Comparison of ENCODE assay signal across 26 cellular contexts in the genomic region with DNA sequence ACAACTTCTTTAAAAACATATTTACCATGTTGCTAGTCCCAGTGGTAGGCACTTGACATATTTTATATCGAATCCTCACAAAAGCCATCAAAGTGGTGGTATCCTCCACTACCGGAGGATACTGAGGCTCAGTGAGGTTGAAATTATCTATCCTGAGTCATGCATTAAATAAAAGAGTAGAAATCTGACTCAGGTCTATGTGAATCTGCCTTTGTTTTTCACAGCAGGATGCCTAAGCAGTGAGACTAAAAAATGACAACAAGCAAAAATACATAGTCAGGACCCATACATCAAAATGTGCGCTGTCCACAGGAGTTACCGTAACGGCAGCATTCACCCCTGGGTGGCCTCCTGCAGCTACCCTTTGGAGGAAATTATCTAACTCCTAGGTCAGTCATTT.
"Had no signal": no experiment of that assay in that cellular context is flagged by ENCODE, and none has a peak within 500 bp of the region (broad histone marks: within the 10 kb centered on the region; RNA-seq: fewer than 3 reads in every experiment).

No MANE protein-coding gene starts in this region.

- ATAC-seq: activated CD8-positive, alpha-beta memory T cell treated with anti-CD3 and anti-CD28 coated beads, Interleukin-2, amount 10 ng/mL, durations not matched to agents 7 days and 5 days; activated CD8-positive, alpha-beta T cell treated with anti-CD3 and anti-CD28 coated beads for 36 hours; activated naive CD8-positive, alpha-beta T cell treated with anti-CD3 and anti-CD28 coated beads, Interleukin-2, amount 50 U/mL, for 24 hours; effector memory CD8-positive, alpha-beta T cell; heart right ventricle; left colon; sciatic nerve had no signal

- H3K9me3 ChIP-seq: esophagus squamous epithelium, stomach, suprapubic skin, tibial nerve had no signal

- H3K27me3 Mint-ChIP-seq: activated CD4-positive, alpha-beta T cell treated with anti-CD3 and anti-CD28 coated beads, Interleukin-2, amount 10 ng/mL, durations not matched to agents 7 days and 5 days; activated CD8-positive, alpha-beta memory T cell treated with anti-CD3 and anti-CD28 coated beads, Interleukin-2, amount 10 ng/mL, durations not matched to agents 7 days and 5 days; activated CD8-positive, alpha-beta T cell treated with anti-CD3 and anti-CD28 coated beads for 36 hours; activated naive CD8-positive, alpha-beta T cell treated with anti-CD3 and anti-CD28 coated beads, Interleukin-2, amount 50 U/mL, for 24 hours; effector memory CD8-positive, alpha-beta T cell had no signal

- H3K4me3 ChIP-seq: dorsolateral prefrontal cortex, esophagus squamous epithelium, heart right ventricle, stomach, suprapubic skin, tibial nerve had no signal

- H3K4me1 ChIP-seq: suprapubic skin had no signal

- H3K9me3 Mint-ChIP-seq: activated naive CD8-positive, alpha-beta T cell treated with anti-CD3 and anti-CD28 coated beads, Interleukin-2, amount 50 U/mL, for 24 hours; effector memory CD8-positive, alpha-beta T cell; stimulated activated effector memory CD8-positive, alpha-beta T cell treated with anti-CD3 and anti-CD28 coated beads, Interleukin-12 subunit alpha, Interleukin-12 subunit beta, amount 100 ng/mL, for 72 hours had no signal

- H3K27me3 ChIP-seq: dorsolateral prefrontal cortex, esophagus squamous epithelium, heart right ventricle, stomach, suprapubic skin, tibial nerve had no signal

- H3K27ac Mint-ChIP-seq: activated CD4-positive, alpha-beta T cell treated with anti-CD3 and anti-CD28 coated beads, Interleukin-2, amount 10 ng/mL, durations not matched to agents 7 days and 5 days; activated CD8-positive, alpha-beta memory T cell treated with anti-CD3 and anti-CD28 coated beads, Interleukin-2, amount 10 ng/mL, durations not matched to agents 7 days and 5 days; activated CD8-positive, alpha-beta T cell treated with anti-CD3 and anti-CD28 coated beads for 36 hours; activated naive CD8-positive, alpha-beta T cell treated with anti-CD3 and anti-CD28 coated beads, Interleukin-2, amount 50 U/mL, for 24 hours had no signal

- H3K4me3 Mint-ChIP-seq: activated CD4-positive, alpha-beta T cell treated with anti-CD3 and anti-CD28 coated beads, Interleukin-2, amount 10 ng/mL, durations not matched to agents 7 days and 5 days; activated CD8-positive, alpha-beta memory T cell treated with anti-CD3 and anti-CD28 coated beads, Interleukin-2, amount 10 ng/mL, durations not matched to agents 7 days and 5 days; activated CD8-positive, alpha-beta T cell treated with anti-CD3 and anti-CD28 coated beads for 36 hours; activated naive CD8-positive, alpha-beta T cell treated with anti-CD3 and anti-CD28 coated beads, Interleukin-2, amount 50 U/mL, for 24 hours; effector memory CD8-positive, alpha-beta T cell; neural crest cell; stimulated activated effector memory CD8-positive, alpha-beta T cell treated with anti-CD3 and anti-CD28 coated beads, Interleukin-12 subunit alpha, Interleukin-12 subunit beta, amount 100 ng/mL, for 72 hours had no signal

- H3K4me1 Mint-ChIP-seq: neural crest cell had no signal

- H3K27ac ChIP-seq: dorsolateral prefrontal cortex, esophagus squamous epithelium, heart right ventricle, stomach, suprapubic skin, tibial nerve, VCaP had no signal

- DNase-seq: activated CD4-positive, alpha-beta T cell treated with anti-CD3 and anti-CD28 coated beads, Interleukin-2, amount 10 ng/mL, durations not matched to agents 7 days and 5 days; activated CD4-positive, CD25-positive, alpha-beta regulatory T cell treated with anti-CD3 and anti-CD28 coated beads, Interleukin-2, amount 50 U/mL, for 72 hours; activated CD8-positive, alpha-beta memory T cell treated with anti-CD3 and anti-CD28 coated beads, Interleukin-2, amount 10 ng/mL, durations not matched to agents 7 days and 5 days; activated CD8-positive, alpha-beta T cell treated with anti-CD3 and anti-CD28 coated beads for 36 hours; activated gamma-delta T cell; activated naive CD4-positive, alpha-beta T cell treated with anti-CD3 and anti-CD28 coated beads, Interleukin-2, amount 50 U/mL, for 16 hours; activated naive CD8-positive, alpha-beta T cell treated with anti-CD3 and anti-CD28 coated beads, Interleukin-2, amount 50 U/mL, for 24 hours; activated T-cell treated with anti-CD3 and anti-CD28 coated beads for 4 hours; anterior cingulate cortex; central memory CD4-positive, alpha-beta T cell; dorsolateral prefrontal cortex; effector memory CD8-positive, alpha-beta T cell; esophagus squamous epithelium; heart right ventricle; left colon; mesenchymal stem cell; small intestine; stimulated activated CD4-positive, alpha-beta T cell treated with anti-CD3 and anti-CD28 coated beads, Interleukin-2, amount 100 ng/mL, for 24 hours; stomach; T-helper 2 cell had no signal
